ENCODE assay signal across 1 cellular context in the genomic region with DNA sequence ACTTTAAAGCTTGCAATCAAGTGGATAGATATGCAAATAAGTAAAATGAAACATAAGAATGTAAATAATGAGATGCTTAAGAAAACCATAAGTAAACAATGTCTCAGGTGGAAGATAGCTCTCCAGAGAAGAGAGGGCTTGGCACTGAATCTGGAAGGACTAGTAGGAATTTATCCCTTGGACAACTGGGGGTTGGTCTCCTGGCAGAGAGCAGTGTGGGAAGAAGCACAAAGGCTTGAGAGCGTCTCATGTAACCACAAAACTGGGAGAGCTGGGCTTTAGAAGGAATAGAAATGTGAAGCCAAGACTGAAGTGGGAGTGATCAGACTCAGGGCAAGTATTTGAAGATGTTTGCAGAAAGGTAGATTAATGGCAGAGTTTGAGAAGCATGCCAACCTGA.
TF ChIP-seq lines count a peak whose summit lies in the region.

No MANE protein-coding gene starts in this region.

TF ChIP-seq in IMR-90, 13 proteins besides CTCF, POLR2A, EP300 and RAD21:
- TF ChIP-seq RFX5 (IDR thresholded peaks at IDR 0.05; ENCODE audit: low read depth, low read length) = no peak
